ENCODE assay signal across 8 cellular contexts in the genomic region with DNA sequence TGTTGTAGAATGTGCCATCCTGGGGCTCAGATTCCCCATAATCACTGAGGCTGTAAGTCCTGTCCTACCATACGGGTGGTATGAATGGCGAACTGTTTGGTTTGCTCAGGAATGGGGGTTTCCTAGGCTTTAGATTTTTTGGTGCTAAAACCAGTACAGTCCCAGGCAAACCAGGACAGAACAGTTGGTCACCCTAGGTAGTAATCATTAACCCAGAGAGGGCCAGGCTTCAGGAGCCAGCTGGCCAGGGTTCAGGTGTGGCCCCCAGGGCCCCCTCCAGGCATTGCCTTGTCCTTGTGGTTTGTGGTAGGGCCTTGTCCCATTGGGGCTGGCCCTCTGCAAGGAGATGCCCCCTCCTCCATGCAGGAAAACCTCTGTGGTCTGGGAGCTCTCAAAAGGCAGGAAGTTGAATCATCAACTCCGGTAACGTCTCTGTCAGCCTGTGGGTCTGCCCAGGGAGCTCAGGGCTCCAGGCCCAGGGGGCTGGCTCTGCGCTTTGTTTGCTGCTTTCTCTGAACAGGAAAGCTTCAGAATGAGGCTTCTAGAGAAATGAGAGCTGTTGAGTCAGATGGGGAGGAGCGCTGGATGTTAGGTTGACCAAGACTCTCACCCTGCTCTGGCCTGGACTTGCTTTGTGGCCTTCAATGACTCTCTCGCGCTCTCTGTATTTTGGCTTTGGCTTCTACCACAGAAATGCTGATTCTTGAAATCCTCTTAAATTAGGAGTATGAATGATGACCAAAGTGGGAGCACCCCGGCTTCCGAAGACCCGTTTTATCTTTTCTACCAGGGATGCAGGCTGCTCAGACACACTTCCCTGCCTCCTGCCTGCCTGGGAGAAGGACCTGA. TPM values are rescaled to one million over a fixed set of nuclear protein-coding genes. Genes with fewer than 3 reads are reported as not detected.
A peak's percentile ranks its signal among the peaks of the same experiment; 100 is the strongest.
DNase-seq lines count a peak whose midpoint lies in the region; ATAC-seq and TF ChIP-seq lines count a peak whose summit lies in the region.

No MANE protein-coding gene starts in this region.

- H3K4me1 ChIP-seq in CD8-positive, alpha-beta T cell (ENCODE audit: insufficient read depth, low read length) = peaks cover 19% of the 10 kb centered on the region
- peaks cover 12% of the 10 kb centered on the region for H3K4me1 ChIP-seq in mesendoderm (ENCODE audit: control insufficient read depth, low read depth, low read length)

- no peaks in the 10 kb centered on the region for H3K79me2 ChIP-seq in mesendoderm (ENCODE audit: control insufficient read depth, insufficient read depth, low read length)

- no peaks in the 10 kb centered on the region for H3K36me3 ChIP-seq in CD8-positive, alpha-beta T cell (ENCODE audit: insufficient read depth, low read length)
- H3K36me3 ChIP-seq in mesendoderm (ENCODE audit: control insufficient read depth, insufficient read depth, low read length) = no peaks in the 10 kb centered on the region

- WGBS in mesendoderm (ENCODE audit: extremely low coverage, insufficient coverage, low lambda C conversion rate) = no CpG with 5 or more reads among the region's 11 CpGs

- no peak overlapping the region for H2BK5ac ChIP-seq in mesendoderm (ENCODE audit: low read length)

- peak overlapping the region; percentile 6 for H3K27ac ChIP-seq in CD8-positive, alpha-beta T cell (ENCODE audit: low read depth, low read length)
- H3K27ac ChIP-seq in mesendoderm (ENCODE audit: low read depth, low read length) = peak overlapping the region; percentile 32

- no peak overlapping the region for H4K5ac ChIP-seq in mesendoderm (ENCODE audit: low read length)

- H3K4ac ChIP-seq in mesendoderm (ENCODE audit: low read depth, low read length) = peak overlapping the region; percentile 38

- H3K4me3 ChIP-seq in CD8-positive, alpha-beta T cell (ENCODE audit: low read depth, low read length) = no peak overlapping the region
- H3K4me3 ChIP-seq in Jurkat, Clone E6-1 (ENCODE audit: low read length) = peak overlapping the region; percentile 33
- no peak overlapping the region for H3K4me3 ChIP-seq in choroid plexus epithelial cell (ENCODE audit: low read depth, low read length)
- H3K4me3 ChIP-seq in mesendoderm (ENCODE audit: low read length) = no peak overlapping the region

- no peaks in the 10 kb centered on the region for H3K79me1 ChIP-seq in mesendoderm (ENCODE audit: low read length)

- peak overlapping the region; percentile 84 for H3K27ac Mint-ChIP-seq in CD8-positive, alpha-beta T cell

- H3K4me3 Mint-ChIP-seq in CD8-positive, alpha-beta T cell = no peak overlapping the region

- H3K27me3 Mint-ChIP-seq in CD8-positive, alpha-beta T cell (ENCODE audit: low read depth) = no peaks in the 10 kb centered on the region

- no peak overlapping the region for H2BK15ac ChIP-seq in mesendoderm (replicated peaks; ENCODE audit: low read depth)

- TF ChIP-seq CTCF in CD8-positive, alpha-beta T cell (IDR thresholded peaks at IDR 0.05) = no peak
- TF ChIP-seq CTCF in choroid plexus epithelial cell (conservative IDR thresholded peaks at IDR 0.05; ENCODE audit: low read depth, low read length) = no peak

- H3K18ac ChIP-seq in mesendoderm (ENCODE audit: low read length) = peak overlapping the region; percentile 25

- peak in 6 of 7 experiments; percentile 46 to 75 (median 57) for DNase-seq in CD8-positive, alpha-beta T cell
- peak; percentile 90 for DNase-seq in Jurkat, Clone E6-1 (ENCODE audit: low read depth, low spot score)
- peak; percentile 98 for DNase-seq in choroid plexus epithelial cell (ENCODE audit: low read depth)
- DNase-seq in mesendoderm = peak; percentile 92
- DNase-seq in stimulated activated CD8-positive, alpha-beta memory T cell treated with anti-CD3 and anti-CD28 coated beads, Interleukin-4, amount 100 ng/mL, for 1 hour (ENCODE audit: low read depth in 2 of 2, low spot score in 1 of 2) = peak; percentile 21 to 44
- no peak for DNase-seq in NCI-H526 treated with DMSO at 0.1 percent for 48 hours (lab: John Stamatoyannopoulos, UW)

- H3K27me3 ChIP-seq in CD8-positive, alpha-beta T cell (ENCODE audit: insufficient read depth, low read length) = no peaks in the 10 kb centered on the region
- no peaks in the 10 kb centered on the region for H3K27me3 ChIP-seq in mesendoderm (ENCODE audit: insufficient read depth, low read length, poor library complexity)

- no peaks in the 10 kb centered on the region for H3K9me3 ChIP-seq in CD8-positive, alpha-beta T cell (ENCODE audit: low read length)

- H3K36me3 Mint-ChIP-seq in CD8-positive, alpha-beta T cell = no peaks in the 10 kb centered on the region

- peak overlapping the region; percentile 82 for H3K56ac ChIP-seq in mesendoderm (ENCODE audit: low read length)

- no peak overlapping the region for H3K9ac ChIP-seq in mesendoderm (ENCODE audit: low read length)

- peaks cover 19% of the 10 kb centered on the region for H3K4me1 Mint-ChIP-seq in CD8-positive, alpha-beta T cell (ENCODE audit: low read depth)

- no peak overlapping the region for H3K4me2 ChIP-seq in mesendoderm (ENCODE audit: low read length)

- ATAC-seq in CD8-positive, alpha-beta T cell = peak; percentile 81
- peak; percentile 85 for ATAC-seq in GM21619 (IDR thresholded peaks at IDR 0.05; ENCODE audit: unreplicated experiment)
- ATAC-seq in activated CD4-positive, CD25-positive, alpha-beta regulatory T cell treated with anti-CD3 and anti-CD28 coated beads, Interleukin-2, amount 50 U/mL, for 24 hours = peak; percentile 89 to 93

- no peaks in the 10 kb centered on the region for H3K9me3 Mint-ChIP-seq in CD8-positive, alpha-beta T cell

- H3K23ac ChIP-seq in mesendoderm (ENCODE audit: low read length) = no peak overlapping the region

- no peak overlapping the region for H2AK5ac ChIP-seq in mesendoderm (ENCODE audit: low read length)

- no peak overlapping the region for H4K8ac ChIP-seq in mesendoderm (ENCODE audit: low read depth, low read length)

- POLR2A ChIA-PET in CD8-positive, alpha-beta T cell (lab: Charles Lee) = interaction anchor here (0.9 to 1.4 kb wide), 2 partner anchors 8 to 21 kb away, joined by 4 read pairs; no protein-coding TSS in a partner anchor

- peak overlapping the region; percentile 51 for H2BK120ac ChIP-seq in mesendoderm (ENCODE audit: low read depth, low read length)

- CTCF ChIA-PET in CD8-positive, alpha-beta T cell (lab: Charles Lee) = interaction anchor here (0.9 to 1.1 kb wide), 2 partner anchors 17 to 91 kb away, joined by 3 read pairs; partner anchors contain the start of gene CDKN2AIPNL

- intact Hi-C loops in CD8-positive, alpha-beta T cell (cut with DNase I, micrococcal nuclease) = no loop called here

RNA-seq across cellular contexts. Expression of gene JADE2, which starts 22.2 kb away (rescaled TPM):
- total RNA-seq in CD8-positive, alpha-beta T cell = 100 to 1,000 TPM; 126 to 133 TPM
- 21.2 TPM for polyA plus RNA-seq in Jurkat, Clone E6-1 (2012; ENCODE audit: insufficient read depth, insufficient read length)
- polyA plus RNA-seq in mesendoderm (2013, experiment 1 of 2) = 36.2 TPM
- polyA plus RNA-seq in mesendoderm (2013, experiment 2 of 2) = 36.7 TPM
